23 cellular contexts compared by ENCODE assay signal in genomic region chr2:237623428-237624403, GRCh38. TPM values are rescaled to one million over a fixed set of nuclear protein-coding genes. Genes with fewer than 3 reads are reported as not detected.
DNase-seq lines count a peak whose midpoint lies in the region; ATAC-seq and TF ChIP-seq lines count a peak whose summit lies in the region.
"Had no signal": no experiment of that assay in that cellular context is flagged by ENCODE, and none has a peak within 500 bp of the region (broad histone marks: within the 10 kb centered on the region; RNA-seq: fewer than 3 reads in every experiment).

No MANE protein-coding gene starts in this region.

- H4K8ac ChIP-seq in neuronal stem cell (ENCODE audit: low read depth, low read length) = no peak overlapping the region

- H3K23ac ChIP-seq in neuronal stem cell (ENCODE audit: low read depth, low read length, poor library complexity) = no peak overlapping the region

- H3K27me3 ChIP-seq in neuronal stem cell (ENCODE audit: control insufficient read depth in 3 of 3, insufficient read depth in 3 of 3, low read depth in 1 of 3, low read length in 3 of 3) = peaks cover 4 to 33% (median 29%) of the 10 kb centered on the region in 3 experiments
- H3K27me3 ChIP-seq in endodermal cell (ENCODE audit: control insufficient read depth, insufficient read depth, low read length, poor library complexity, severe bottlenecking) = no peaks in the 10 kb centered on the region

- H3K79me1 ChIP-seq in neuronal stem cell (ENCODE audit: low read depth, low read length) = no peaks in the 10 kb centered on the region

- no peak overlapping the region for H3K27ac ChIP-seq in neuronal stem cell (replicated peaks; ENCODE audit: low read length)
- no peak overlapping the region for H3K27ac ChIP-seq in endodermal cell (ENCODE audit: low read depth, low read length)

- intact Hi-C loops in natural killer cell (cut with micrococcal nuclease) (no loop called here), left colon (cut with DNase I, micrococcal nuclease) (no loop called here)

- H3K9me3 ChIP-seq in neuronal stem cell (replicated peaks in 1 of 2; ENCODE audit: control insufficient read depth in 2 of 2, insufficient read depth in 1 of 2, low read depth in 1 of 2, low read length in 2 of 2) (no peaks in the 10 kb centered on the region), endodermal cell (ENCODE audit: control insufficient read depth, low read length) (peaks cover 4% of the 10 kb centered on the region)

- H3K4me2 ChIP-seq in neuronal stem cell (ENCODE audit: insufficient read depth, low read length, poor library complexity, severe bottlenecking) = no peak overlapping the region

- no peak overlapping the region for H2AFZ ChIP-seq in neuronal stem cell (ENCODE audit: low read length)

- no peak overlapping the region for H2BK15ac ChIP-seq in neuronal stem cell (ENCODE audit: low read length)

- no peaks in the 10 kb centered on the region for H3K36me3 ChIP-seq in neuronal stem cell (replicated peaks in 1 of 2; ENCODE audit: control insufficient read depth in 2 of 2, insufficient read depth in 2 of 2, low read length in 2 of 2)
- peaks cover 7% of the 10 kb centered on the region for H3K36me3 ChIP-seq in endodermal cell (ENCODE audit: control insufficient read depth, insufficient read depth, low read length)

- no CpG with 5 or more reads among the region's 13 CpGs for WGBS in neuronal stem cell (ENCODE audit: extremely low coverage in 2 of 2, insufficient read length in 2 of 2, insufficient replicate concordance in 1 of 2), 2 donors
- 92 to 94% methylated on average over 7 to 13 of the region's 13 CpGs for WGBS in endodermal cell (ENCODE audit: insufficient coverage in 1 of 2, insufficient read length in 1 of 2), 2 experiments

- no peak overlapping the region for H2BK5ac ChIP-seq in neuronal stem cell (ENCODE audit: low read length)

- no peak overlapping the region for H4K91ac ChIP-seq in neuronal stem cell (ENCODE audit: low read depth, low read length, poor library complexity)

- H3K4ac ChIP-seq in neuronal stem cell (ENCODE audit: low read length) = no peak overlapping the region

- H2AK5ac ChIP-seq in neuronal stem cell (ENCODE audit: low read depth, low read length) = peak overlapping the region; percentile 77

- H3K4me1 ChIP-seq in neuronal stem cell (ENCODE audit: control insufficient read depth in 2 of 2, insufficient read depth in 1 of 2, low read depth in 1 of 2, low read length in 2 of 2) (peaks cover 7 to 8% of the 10 kb centered on the region in 2 donors), endodermal cell (ENCODE audit: control insufficient read depth, insufficient read depth, low read length) (no peaks in the 10 kb centered on the region)

- no peak overlapping the region for H3K27ac Mint-ChIP-seq in natural killer cell
- no peak overlapping the region for H3K27ac Mint-ChIP-seq in natural killer cell treated with Interleukin-12 subunit alpha and Interleukin-12 subunit beta and Interleukin-15 and Interleukin-18, amount 100 ng/mL, for 72 hours
- H3K27ac Mint-ChIP-seq in stimulated activated memory B cell treated with anti-CD40 and anti-IgM and Interleukin-4, amounts not matched to agents 10 μg/mL and 1 μg/mL and 100 μg/mL, for 72 hours = no peak overlapping the region
- no peak overlapping the region for H3K27ac Mint-ChIP-seq in endodermal cell
- H3K27ac Mint-ChIP-seq: HFFc6, IgD-negative memory B cell had no signal

- TF ChIP-seq CTCF in natural killer cell (IDR thresholded peaks at IDR 0.05) (no peak), fibroblast of the aortic adventitia (IDR thresholded peaks at IDR 0.05; ENCODE audit: insufficient read depth, low read length) (no peak), endodermal cell (conservative IDR thresholded peaks at IDR 0.05) (no peak)

- H3K9me3 Mint-ChIP-seq in natural killer cell = no peaks in the 10 kb centered on the region
- H3K9me3 Mint-ChIP-seq in natural killer cell treated with Interleukin-12 subunit alpha and Interleukin-12 subunit beta and Interleukin-15 and Interleukin-18, amount 100 ng/mL, for 72 hours = no peaks in the 10 kb centered on the region
- H3K9me3 Mint-ChIP-seq in stimulated activated memory B cell treated with anti-CD40 and anti-IgM and Interleukin-4, amounts not matched to agents 10 μg/mL and 1 μg/mL and 100 μg/mL, for 72 hours = no peaks in the 10 kb centered on the region
- H3K9me3 Mint-ChIP-seq in endodermal cell = peaks cover 2% of the 10 kb centered on the region
- H3K9me3 Mint-ChIP-seq: HFFc6, IgD-negative memory B cell had no signal

- peak overlapping the region; percentile 14 for H3K4me3 Mint-ChIP-seq in natural killer cell
- H3K4me3 Mint-ChIP-seq in natural killer cell treated with Interleukin-12 subunit alpha and Interleukin-12 subunit beta and Interleukin-15 and Interleukin-18, amount 100 ng/mL, for 72 hours = no peak overlapping the region
- no peak overlapping the region for H3K4me3 Mint-ChIP-seq in stimulated activated memory B cell treated with anti-CD40 and anti-IgM and Interleukin-4, amounts not matched to agents 10 μg/mL and 1 μg/mL and 100 μg/mL, for 72 hours
- no peak overlapping the region for H3K4me3 Mint-ChIP-seq in endodermal cell
- H3K4me3 Mint-ChIP-seq: HFFc6, IgD-negative memory B cell had no signal

- H3K36me3 Mint-ChIP-seq in natural killer cell (no peaks in the 10 kb centered on the region), endodermal cell (ENCODE audit: low read depth) (peaks cover 7% of the 10 kb centered on the region)
- H3K36me3 Mint-ChIP-seq in natural killer cell treated with Interleukin-12 subunit alpha and Interleukin-12 subunit beta and Interleukin-15 and Interleukin-18, amount 100 ng/mL, for 72 hours = no peaks in the 10 kb centered on the region
- H3K36me3 Mint-ChIP-seq in stimulated activated memory B cell treated with anti-CD40 and anti-IgM and Interleukin-4, amounts not matched to agents 10 μg/mL and 1 μg/mL and 100 μg/mL, for 72 hours = no peaks in the 10 kb centered on the region
- H3K36me3 Mint-ChIP-seq: IgD-negative memory B cell had no signal

- H3K18ac ChIP-seq in neuronal stem cell (ENCODE audit: low read length) = no peak overlapping the region

- H3K14ac ChIP-seq in neuronal stem cell (ENCODE audit: low read length) = no peak overlapping the region

- no peak overlapping the region for H2BK120ac ChIP-seq in neuronal stem cell (ENCODE audit: low read depth, low read length)

- peaks cover 12 to 28% of the 10 kb centered on the region in 2 donors for H3K27me3 Mint-ChIP-seq in natural killer cell (ENCODE audit: low read depth in 2 of 2)
- H3K27me3 Mint-ChIP-seq in natural killer cell treated with Interleukin-12 subunit alpha and Interleukin-12 subunit beta and Interleukin-15 and Interleukin-18, amount 100 ng/mL, for 72 hours = peaks cover 15 to 24% of the 10 kb centered on the region in 2 donors
- H3K27me3 Mint-ChIP-seq in stimulated activated memory B cell treated with anti-CD40 and anti-IgM and Interleukin-4, amounts not matched to agents 10 μg/mL and 1 μg/mL and 100 μg/mL, for 72 hours = peaks cover 29% of the 10 kb centered on the region
- peaks cover 20% of the 10 kb centered on the region for H3K27me3 Mint-ChIP-seq in endodermal cell (ENCODE audit: insufficient read depth)

- DNase-seq in natural killer cell (no peak), fibroblast of the aortic adventitia (ENCODE audit: low read depth) (peak; percentile 22), neuronal stem cell (ENCODE audit: low spot score) (no peak), left colon (no peak), endodermal cell (no peak), NK-92 (lab: John Stamatoyannopoulos, UW; ENCODE audit: unreplicated experiment) (no peak)
- DNase-seq in natural killer cell treated with Interleukin-12 subunit alpha and Interleukin-12 subunit beta and Interleukin-15 and Interleukin-18, amount 100 ng/mL, for 72 hours (ENCODE audit: low spot score) = no peak
- DNase-seq: DND-41, GDM1, GOT3, HFFc6, Kasumi-1, MM.1S, NCI-H1092 treated with DMSO at 0.1 percent for 48 hours, NCI-H1694, NCI-H526 treated with DMSO at 0.1 percent for 48 hours, OCI-M1, SIG-M5 had no signal

- peaks cover 4 to 26% of the 10 kb centered on the region in 2 donors for H3K4me1 Mint-ChIP-seq in natural killer cell
- H3K4me1 Mint-ChIP-seq in natural killer cell treated with Interleukin-12 subunit alpha and Interleukin-12 subunit beta and Interleukin-15 and Interleukin-18, amount 100 ng/mL, for 72 hours (ENCODE audit: low read depth in 2 of 2) = peaks cover 0 to 10% of the 10 kb centered on the region in 2 donors
- peaks cover 7% of the 10 kb centered on the region for H3K4me1 Mint-ChIP-seq in stimulated activated memory B cell treated with anti-CD40 and anti-IgM and Interleukin-4, amounts not matched to agents 10 μg/mL and 1 μg/mL and 100 μg/mL, for 72 hours
- H3K4me1 Mint-ChIP-seq in endodermal cell = peaks cover 25% of the 10 kb centered on the region

- H3K4me3 ChIP-seq in fibroblast of the aortic adventitia (ENCODE audit: low read depth, low read length) (no peak overlapping the region), neuronal stem cell (ENCODE audit: low read length in 2 of 2) (no peak overlapping the region), endodermal cell (ENCODE audit: low read length) (no peak overlapping the region)

- ATAC-seq in natural killer cell = no peak
- ATAC-seq in natural killer cell treated with Interleukin-12 subunit alpha and Interleukin-12 subunit beta and Interleukin-15 and Interleukin-18, amount 100 ng/mL, for 72 hours = no peak
- no peak for ATAC-seq in stimulated activated memory B cell treated with anti-CD40 and anti-IgM and Interleukin-4, amounts not matched to agents 10 μg/mL and 1 μg/mL and 100 μg/mL, for 72 hours
- ATAC-seq in left colon = no peak

- H3K9ac ChIP-seq in neuronal stem cell (ENCODE audit: low read depth, low read length, poor library complexity) (no peak overlapping the region), endodermal cell (ENCODE audit: extremely low read depth, low read length, poor library complexity, severe bottlenecking) (no peak overlapping the region)

- H2BK12ac ChIP-seq in neuronal stem cell (ENCODE audit: low read length) = no peak overlapping the region

RNA-seq across cellular contexts. Expression of gene LRRFIP1, which starts 3.7 kb away (rescaled TPM):
- 100 to 1,000 TPM; 163 to 207 (median 188) TPM for total RNA-seq in natural killer cell
- total RNA-seq in natural killer cell treated with Interleukin-12 subunit alpha and Interleukin-12 subunit beta and Interleukin-15 and Interleukin-18, amount 100 ng/mL, for 72 hours = 100 to 1,000 TPM; 125 to 203 TPM
- total RNA-seq in fibroblast of the aortic adventitia (ENCODE audit: low replicate concordance) = 29.2 and 49.0 TPM in 2 replicates
- polyA plus RNA-seq in neuronal stem cell (2013, experiment 1 of 2) = 30.3 TPM
- 33.9 TPM for polyA plus RNA-seq in neuronal stem cell (2013, experiment 2 of 2)
- 100 to 1,000 TPM; 121 to 123 TPM for total RNA-seq in left colon
- total RNA-seq in endodermal cell = 100 to 1,000 TPM; 102 to 132 TPM
- polyA plus RNA-seq in endodermal cell (2013, experiment 1 of 2) = 54.2 TPM
- polyA plus RNA-seq in endodermal cell (2013, experiment 2 of 2) = 58.4 TPM

RNA-seq across cellular contexts. Expression of gene RAB17, which starts 33.2 kb away (rescaled TPM):
- total RNA-seq in natural killer cell (not detected), fibroblast of the aortic adventitia (ENCODE audit: low replicate concordance) (0.54 and 3.5 TPM in 2 replicates), left colon (10 to 100 TPM; 51.3 to 59.2 TPM), endodermal cell (100 to 1,000 TPM; 235 to 369 TPM)
- not detected for total RNA-seq in natural killer cell treated with Interleukin-12 subunit alpha and Interleukin-12 subunit beta and Interleukin-15 and Interleukin-18, amount 100 ng/mL, for 72 hours
- polyA plus RNA-seq in neuronal stem cell (2013, experiment 1 of 2) = 0.15 TPM
- polyA plus RNA-seq in neuronal stem cell (2013, experiment 2 of 2) = not detected
- polyA plus RNA-seq in endodermal cell (2013, experiment 1 of 2) = 37.5 TPM
- polyA plus RNA-seq in endodermal cell (2013, experiment 2 of 2) = 35.9 TPM
- polyA plus RNA-seq: IgD-negative memory B cell had no signal

RNA-seq across cellular contexts. Expression of gene PRLH, which starts 57.3 kb away (rescaled TPM):
- total RNA-seq in natural killer cell (not detected), fibroblast of the aortic adventitia (ENCODE audit: low replicate concordance) (not detected in 2 replicates), left colon (not detected), endodermal cell (not detected)
- not detected for total RNA-seq in natural killer cell treated with Interleukin-12 subunit alpha and Interleukin-12 subunit beta and Interleukin-15 and Interleukin-18, amount 100 ng/mL, for 72 hours
- not detected for polyA plus RNA-seq in neuronal stem cell (2013, experiment 1 of 2)
- not detected for polyA plus RNA-seq in neuronal stem cell (2013, experiment 2 of 2)
- not detected for polyA plus RNA-seq in endodermal cell (2013, experiment 1 of 2)
- not detected for polyA plus RNA-seq in endodermal cell (2013, experiment 2 of 2)
- total RNA-seq: A172, HFFc6, RPMI7951 had no signal
- polyA plus RNA-seq: BJ, IgD-negative memory B cell had no signal

Comparison
In these comparisons a context has a peak if more than half of its experiments do, and no peak if none do; other contexts are left out.
1. RNA of gene RAB17, which starts 33.2 kb away (total RNA-seq): 235 to 369 TPM in endodermal cell and 51.3 to 59.2 TPM in left colon; 0.54 to 3.5 TPM in fibroblast of the aortic adventitia, not detected in natural killer cell and not detected in natural killer cell treated with Interleukin-12 subunit alpha and Interleukin-12 subunit beta and Interleukin-15 and Interleukin-18, amount 100 ng/mL, for 72 hours; every median in the first group is over 10 times any median in the second.